In genomic region chr16:79047337-79047736, GRCh38 we compare ENCODE assay signal across 11 cellular contexts.
DNase-seq lines count a peak whose midpoint lies in the region; ATAC-seq and TF ChIP-seq lines count a peak whose summit lies in the region.
"Had no signal": no experiment of that assay in that cellular context is flagged by ENCODE, and none has a peak within 500 bp of the region (broad histone marks: within the 10 kb centered on the region; RNA-seq: fewer than 3 reads in every experiment).

No MANE protein-coding gene starts in this region.

- POLR2A ChIA-PET in HCT116 (lab: Charles Lee) = no interaction called here

- no peaks in the 10 kb centered on the region for H3K9me2 ChIP-seq in HCT116 (ENCODE audit: insufficient read depth)

- no peaks in the 10 kb centered on the region for H4K20me1 ChIP-seq in HCT116 (ENCODE audit: insufficient read depth)

- H3K27me3 ChIP-seq in HCT116 (ENCODE audit: insufficient read depth, low read length) = no peaks in the 10 kb centered on the region
- H3K27me3 ChIP-seq in WERI-Rb-1 (ENCODE audit: insufficient read depth, low read depth, severe bottlenecking) = no peaks in the 10 kb centered on the region
- no peaks in the 10 kb centered on the region for H3K27me3 ChIP-seq in mesendoderm (ENCODE audit: insufficient read depth, low read length, poor library complexity)
- H3K27me3 ChIP-seq: neutrophil, SJCRH30, tibial nerve had no signal

- no peak overlapping the region for H3K4me2 ChIP-seq in HCT116 (ENCODE audit: low read length)
- no peak overlapping the region for H3K4me2 ChIP-seq in mesendoderm (ENCODE audit: low read length)

- H3K18ac ChIP-seq in mesendoderm (ENCODE audit: low read length) = no peak overlapping the region

- TF ChIP-seq RAD21 in HCT116 (IDR thresholded peaks at IDR 0.05; ENCODE audit: low read depth) = peak; percentile 43

- CTCF ChIA-PET in HCT116 (lab: Charles Lee) = no interaction called here

- no peaks in the 10 kb centered on the region for H3K79me1 ChIP-seq in mesendoderm (ENCODE audit: low read length)

- H3K79me2 ChIP-seq in HCT116 (ENCODE audit: insufficient read depth, low read length) (no peaks in the 10 kb centered on the region), mesendoderm (ENCODE audit: control insufficient read depth, insufficient read depth, low read length) (no peaks in the 10 kb centered on the region)

- WGBS in mesendoderm (ENCODE audit: extremely low coverage, insufficient coverage, low lambda C conversion rate) = no CpG with 5 or more reads among the region's 3 CpGs

- H4K8ac ChIP-seq in mesendoderm (ENCODE audit: low read depth, low read length) = no peak overlapping the region

- H3K27ac ChIP-seq in HCT116 (ENCODE audit: low read depth, low read length) = no peak overlapping the region
- no peak overlapping the region for H3K27ac ChIP-seq in WERI-Rb-1
- H3K27ac ChIP-seq in mesendoderm (ENCODE audit: low read depth, low read length) = no peak overlapping the region
- H3K27ac ChIP-seq: neutrophil, SJCRH30, tibial nerve had no signal

- BruUV-seq in HCT116 (replicated peaks; lab: Mats Ljungman, UMichigan) = no TSS peak

- H4K5ac ChIP-seq in mesendoderm (ENCODE audit: low read length) = no peak overlapping the region

- H3K4ac ChIP-seq in mesendoderm (ENCODE audit: low read depth, low read length) = no peak overlapping the region

- intact Hi-C loops in HCT116 (cut with micrococcal nuclease) = no loop called here

- H3K23ac ChIP-seq in mesendoderm (ENCODE audit: low read length) = no peak overlapping the region

- H3K56ac ChIP-seq in mesendoderm (ENCODE audit: low read length) = no peak overlapping the region

- H2AK5ac ChIP-seq in mesendoderm (ENCODE audit: low read length) = no peak overlapping the region

- TF ChIP-seq CTCF in HCT116 (IDR thresholded peaks at IDR 0.05 in 2 of 3, conservative IDR thresholded peaks at IDR 0.05 in 1 of 3; ENCODE audit: borderline replicate concordance in 1 of 3, insufficient read depth in 1 of 3, low read depth in 2 of 3, low read length in 2 of 3) (peak in 2 of 3 experiments; percentile 53 to 64; a peak in 4 of 6 replicates), WERI-Rb-1 (IDR thresholded peaks at IDR 0.05; ENCODE audit: low read depth, low read length) (peak; percentile 59)

- RAD21 ChIA-PET in HCT116 (lab: Charles Lee; ENCODE audit: low non-redundant PET in 1 of 2, low total read pairs in 2 of 2, uncharacterized antibody in 2 of 2, unreplicated experiment in 2 of 2) = no interaction called here

- TF ChIP-seq POLR2A in HCT116 (IDR thresholded peaks at IDR 0.05; ENCODE audit: borderline replicate concordance, extremely low read depth, insufficient read depth, insufficient read length) = no peak

- H3K36me3 ChIP-seq in HCT116 (ENCODE audit: control insufficient read depth in 1 of 2, insufficient read depth in 2 of 2, low read length in 2 of 2) (no peaks in the 10 kb centered on the region), WERI-Rb-1 (no peaks in the 10 kb centered on the region), mesendoderm (ENCODE audit: control insufficient read depth, insufficient read depth, low read length) (no peaks in the 10 kb centered on the region)
- H3K36me3 ChIP-seq: neutrophil, SJCRH30, tibial nerve had no signal

- no peak overlapping the region for H3K9ac ChIP-seq in HCT116 (ENCODE audit: low read length)
- H3K9ac ChIP-seq in mesendoderm (ENCODE audit: low read length) = no peak overlapping the region

- H2AFZ ChIP-seq in HCT116 (ENCODE audit: low read depth, low read length, poor library complexity, severe bottlenecking) = no peak overlapping the region

- no peaks in the 10 kb centered on the region for H3K4me1 ChIP-seq in HCT116 (ENCODE audit: control insufficient read depth in 1 of 2, insufficient read depth in 2 of 2, low read length in 2 of 2)
- no peaks in the 10 kb centered on the region for H3K4me1 ChIP-seq in mesendoderm (ENCODE audit: control insufficient read depth, low read depth, low read length)
- H3K4me1 ChIP-seq: SJCRH30, tibial nerve had no signal

- peak; percentile 64 for ATAC-seq in HCT116
- no peak for ATAC-seq in GM21786 (IDR thresholded peaks at IDR 0.05; ENCODE audit: unreplicated experiment)
- no peak for ATAC-seq in GM19035 (IDR thresholded peaks at IDR 0.05; ENCODE audit: unreplicated experiment)

- H3K4me3 ChIP-seq in HCT116 (replicated peaks in 1 of 2; ENCODE audit: low read depth in 1 of 2, low read length in 2 of 2) (no peak overlapping the region), WERI-Rb-1 (ENCODE audit: low read depth, low read length) (no peak overlapping the region), mesendoderm (ENCODE audit: low read length) (no peak overlapping the region)
- H3K4me3 ChIP-seq: SJCRH30, tibial nerve had no signal

- no peak overlapping the region for H2BK5ac ChIP-seq in mesendoderm (ENCODE audit: low read length)

- peaks cover 5 to 8% of the 10 kb centered on the region in 2 experiments; a peak in 2 of 4 replicates for H3K9me3 ChIP-seq in HCT116 (ENCODE audit: control insufficient read depth in 1 of 2, insufficient read depth in 1 of 2, low read depth in 1 of 2, low read length in 2 of 2)
- H3K9me3 ChIP-seq in WERI-Rb-1 (ENCODE audit: severe bottlenecking) = no peaks in the 10 kb centered on the region
- H3K9me3 ChIP-seq: neutrophil, SJCRH30, tibial nerve had no signal

- no peak overlapping the region for H2BK15ac ChIP-seq in mesendoderm (replicated peaks; ENCODE audit: low read depth)

- H2BK120ac ChIP-seq in mesendoderm (ENCODE audit: low read depth, low read length) = no peak overlapping the region

- DNase-seq in NCI-H1694 treated with DMSO at 0.1 percent for 48 hours (lab: John Stamatoyannopoulos, UW) = peak; percentile 12
- no peak for DNase-seq in NCI-H1694 (lab: John Stamatoyannopoulos, UW)
- no peak for DNase-seq in HCT116 (ENCODE audit: low read depth, low spot score)
- DNase-seq in WERI-Rb-1 = no peak
- DNase-seq in mesendoderm = peak; percentile 30
- DNase-seq in NCI-H2029 treated with DMSO at 0.1 percent for 48 hours (lab: John Stamatoyannopoulos, UW) = no peak

TF ChIP-seq in HCT116, 20 proteins besides CTCF, POLR2A, EP300 and RAD21:
- TF ChIP-seq ZFX (IDR thresholded peaks at IDR 0.05) = no peak
- no peak for TF ChIP-seq JUND (IDR thresholded peaks at IDR 0.05)
- TF ChIP-seq ATF3 (IDR thresholded peaks at IDR 0.05) = no peak
- no peak for TF ChIP-seq YY1 (IDR thresholded peaks at IDR 0.05; ENCODE audit: extremely low read depth, insufficient replicate concordance, low read depth, low read length)
- no peak for TF ChIP-seq ZNF274 (IDR thresholded peaks at IDR 0.05; ENCODE audit: low read depth, low read length)
- TF ChIP-seq EZH2 (IDR thresholded peaks at IDR 0.05) = no peak
- no peak for TF ChIP-seq POLR2AphosphoS5 (IDR thresholded peaks at IDR 0.05; ENCODE audit: low read depth, low read length)
- TF ChIP-seq SP1 (IDR thresholded peaks at IDR 0.05; ENCODE audit: low read depth) = no peak
- no peak for TF ChIP-seq FOSL1 (IDR thresholded peaks at IDR 0.05; ENCODE audit: low read depth)
- TF ChIP-seq ZBTB33 (IDR thresholded peaks at IDR 0.05; ENCODE audit: extremely low read depth, insufficient replicate concordance, low read length) = no peak

Comparison
In these comparisons a context has a peak if more than half of its experiments do, and no peak if none do; other contexts are left out.
1. DNase-seq: peak in NCI-H1694 treated with DMSO at 0.1 percent for 48 hours (single experiment) and mesendoderm (single experiment); none in NCI-H1694 (single experiment), HCT116 (single experiment), WERI-Rb-1 (single experiment) and NCI-H2029 treated with DMSO at 0.1 percent for 48 hours (single experiment).